Comparison of ENCODE assay signal across 1 cellular context in genomic region chr5:173484569-173484968, GRCh38.
TF ChIP-seq lines count a peak whose summit lies in the region.

No MANE protein-coding gene starts in this region.

TF ChIP-seq in GM23338, 12 proteins besides CTCF, POLR2A, EP300 and RAD21 (continued from another document):
- no peak for TF ChIP-seq REST (IDR thresholded peaks at IDR 0.05; ENCODE audit: unreplicated experiment)
- no peak for TF ChIP-seq CREB1 (CRISPR knock-in tag; IDR thresholded peaks at IDR 0.05; ENCODE audit: low read depth)
- TF ChIP-seq NANOG (IDR thresholded peaks at IDR 0.05; ENCODE audit: borderline replicate concordance): no peak
- TF ChIP-seq EZH2 (IDR thresholded peaks at IDR 0.05; ENCODE audit: low read depth, unreplicated experiment): no peak
